35 cellular contexts compared by ENCODE assay signal in the genomic region with DNA sequence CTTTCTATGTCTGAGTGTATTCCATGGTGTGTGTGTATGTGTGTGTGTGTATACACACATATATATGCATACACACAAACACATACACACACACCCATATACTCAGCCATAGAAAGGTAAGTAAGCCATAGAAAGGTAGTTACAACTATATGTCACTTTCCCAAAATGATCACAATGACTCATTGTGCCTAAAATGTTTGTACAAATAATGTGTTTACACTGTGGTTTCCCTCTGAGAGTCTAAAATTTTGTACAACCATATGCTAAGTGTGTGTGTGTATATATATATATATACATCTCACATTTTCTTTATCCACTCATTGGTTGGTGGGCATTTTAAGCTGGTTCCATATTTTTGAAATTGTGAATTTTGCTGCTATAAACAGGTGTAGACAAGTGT. TPM values are rescaled to one million over a fixed set of nuclear protein-coding genes. Genes with fewer than 3 reads are reported as not detected.
"Had no signal": no experiment of that assay in that cellular context is flagged by ENCODE, and none has a peak within 500 bp of the region (broad histone marks: within the 10 kb centered on the region; RNA-seq: fewer than 3 reads in every experiment).

No MANE protein-coding gene starts in this region.

- H3K4me1 ChIP-seq: adrenal gland, ascending aorta, body of pancreas, breast epithelium had no signal

- FAIRE-seq: astrocyte, bronchial epithelial cell had no signal

- H3K4me3 ChIP-seq: adrenal gland, ascending aorta, body of pancreas, breast epithelium, cardiac muscle cell had no signal

- H3K36me3 ChIP-seq: adrenal gland, ascending aorta, brain microvascular endothelial cell, breast epithelium, cardiac muscle cell had no signal

- H3K27ac ChIP-seq: adrenal gland, ascending aorta, body of pancreas, brain microvascular endothelial cell, breast epithelium, cardiac muscle cell had no signal

- H3K27me3 ChIP-seq: adrenal gland, ascending aorta, body of pancreas, brain microvascular endothelial cell, breast epithelium, cardiac muscle cell had no signal

- ATAC-seq: activated naive CD4-positive, alpha-beta T cell treated with anti-CD3 and anti-CD28 coated beads, Interleukin-2, amount 50 U/mL, for 72 hours; activated naive CD8-positive, alpha-beta T cell treated with anti-CD3 and anti-CD28 coated beads, Interleukin-2, amount 50 U/mL, for 24 hours; activated T-cell treated with anti-CD3 and anti-CD28 coated beads, Interleukin-2, amount 50 U/mL, for 4 hours; activated T-cell treated with anti-CD3 and anti-CD28 coated beads, Interleukin-2, amount 50 U/mL, for 72 hours; activated T-helper 17 cell treated with anti-CD3 and anti-CD28 coated beads, Interleukin-2, amount 50 U/mL, for 72 hours; body of pancreas had no signal

- DNase-seq: activated effector memory CD4-positive, alpha-beta T cell treated with anti-CD3 and anti-CD28 coated beads, Interleukin-2, amount 50 U/mL, for 16 hours; activated effector memory CD4-positive, alpha-beta T cell treated with Interleukin-2 at 50 U/mL for 16 hours; activated gamma-delta T cell; activated gamma-delta T cell treated with Interleukin-2 at 50 U/mL for 16 hours; activated naive CD4-positive, alpha-beta T cell; activated naive CD4-positive, alpha-beta T cell treated with anti-CD3 and anti-CD28 coated beads for 36 hours; activated naive CD4-positive, alpha-beta T cell treated with anti-CD3 and anti-CD28 coated beads, Interleukin-2, amount 10 ng/mL, durations not matched to agents 7 days and 5 days; activated naive CD4-positive, alpha-beta T cell treated with anti-CD3 and anti-CD28 coated beads, Interleukin-2, amount 50 U/mL, for 16 hours; activated naive CD4-positive, alpha-beta T cell treated with Interleukin-2 at 50 U/mL for 16 hours; activated naive CD8-positive, alpha-beta T cell treated with anti-CD3 and anti-CD28 coated beads for 36 hours; activated naive CD8-positive, alpha-beta T cell treated with anti-CD3 and anti-CD28 coated beads, Interleukin-2, amount 10 ng/mL, durations not matched to agents 7 days and 5 days; activated naive CD8-positive, alpha-beta T cell treated with anti-CD3 and anti-CD28 coated beads, Interleukin-2, amount 50 U/mL, for 24 hours; activated T-cell treated with anti-CD3 and anti-CD28 coated beads, Interleukin-2, amount 50 U/mL, for 24 hours; activated T-cell treated with anti-CD3 and anti-CD28 coated beads, Interleukin-2, amount 50 U/mL, for 4 hours; activated T-cell treated with anti-CD3 and anti-CD28 coated beads, Interleukin-2, amount 50 U/mL, for 48 hours; activated T-cell treated with anti-CD3 and anti-CD28 coated beads, Interleukin-2, amount 50 U/mL, for 72 hours; adrenal gland; amniotic stem cell; amygdala; anterior cingulate cortex; aorta; body of pancreas; brain microvascular endothelial cell; caudate nucleus; central memory CD4-positive, alpha-beta T cell; cerebellar nuclear complex had no signal

- H3K9me3 ChIP-seq: adrenal gland, body of pancreas had no signal

RNA-seq across cellular contexts. Expression of gene CSRNP3, which starts 55.3 kb away (rescaled TPM):
- total RNA-seq: activated naive CD4-positive, alpha-beta T cell treated with anti-CD3 and anti-CD28 coated beads for 36 hours; activated naive CD4-positive, alpha-beta T cell treated with anti-CD3 and anti-CD28 coated beads, Interleukin-2, amount 50 U/mL, for 72 hours; activated naive CD8-positive, alpha-beta T cell treated with anti-CD3 and anti-CD28 coated beads for 36 hours; activated naive CD8-positive, alpha-beta T cell treated with anti-CD3 and anti-CD28 coated beads, Interleukin-2, amount 10 ng/mL, durations not matched to agents 7 days and 5 days; activated T-cell treated with anti-CD3 and anti-CD28 coated beads, Interleukin-2, amount 50 U/mL, for 4 hours; activated T-cell treated with anti-CD3 and anti-CD28 coated beads, Interleukin-2, amount 50 U/mL, for 72 hours; activated T-helper 1 cell treated with anti-CD3 and anti-CD28 coated beads, Interleukin-12 subunit alpha, Interleukin-12 subunit beta, Interleukin-2, Interleukin-4 antibody, amounts not matched to agents 30 ng/mL and 10 ng/mL and 1 ng/mL, durations not matched to agents 14 hours and 24 hours and 36 hours; activated T-helper 17 cell treated with anti-CD3 and anti-CD28 coated beads, Interleukin-2, amount 50 U/mL, for 72 hours; activated T-helper 2 cell treated with anti-CD3 and anti-CD28 coated beads, Interferon-gamma antibody, Interleukin-2, Interleukin-4, amounts not matched to agents 10 μg/mL and 5 μg/mL and 100 μg/mL, durations not matched to agents 14 hours and 24 hours and 36 hours had no signal
